Comparison of ENCODE assay signal across 16 cellular contexts in genomic region chr21:43953028-43953427, GRCh38.
"Had no signal": no experiment of that assay in that cellular context is flagged by ENCODE, and none has a peak within 500 bp of the region (broad histone marks: within the 10 kb centered on the region; RNA-seq: fewer than 3 reads in every experiment).

No MANE protein-coding gene starts in this region.

- ATAC-seq: activated naive CD4-positive, alpha-beta T cell treated with anti-CD3 and anti-CD28 coated beads, Interleukin-2, amount 50 U/mL, for 72 hours; sciatic nerve; upper lobe of right lung had no signal

- H3K27ac Mint-ChIP-seq: T-helper 1 cell treated with Interleukin-12 subunit alpha and Interleukin-12 subunit beta and Interleukin-4 antibody, amounts not matched to agents 30 μg/mL and 1 μg/mL, for 36 hours had no signal

- H3K9me3 ChIP-seq: prostate gland had no signal

- H3K27me3 ChIP-seq: adrenal gland, esophagus squamous epithelium, upper lobe of right lung had no signal

- DNase-seq: activated CD4-positive, CD25-positive, alpha-beta regulatory T cell treated with anti-CD3 and anti-CD28 coated beads, Interleukin-2, amount 50 U/mL, for 72 hours; activated CD8-positive, alpha-beta memory T cell treated with anti-CD3 and anti-CD28 coated beads for 24 hours; activated gamma-delta T cell; adrenal gland; dermis blood vessel endothelial cell; effector memory CD4-positive, alpha-beta T cell; esophagus squamous epithelium; hippocampal formation; left colon; stimulated activated naive CD4-positive, alpha-beta T cell; upper lobe of right lung had no signal

- H3K4me1 ChIP-seq: esophagus squamous epithelium, prostate gland, upper lobe of right lung had no signal

- H3K4me3 Mint-ChIP-seq: T-helper 1 cell treated with Interleukin-12 subunit alpha and Interleukin-12 subunit beta and Interleukin-4 antibody, amounts not matched to agents 30 μg/mL and 1 μg/mL, for 36 hours had no signal

- H3K4me3 ChIP-seq: adrenal gland, esophagus squamous epithelium, prostate gland, upper lobe of right lung had no signal

- H3K36me3 ChIP-seq: adrenal gland, prostate gland, upper lobe of right lung had no signal

- H3K27ac ChIP-seq: adrenal gland, esophagus squamous epithelium, prostate gland, upper lobe of right lung, VCaP had no signal
